18 cellular contexts compared by ENCODE assay signal in genomic region chr12:109697270-109697553, GRCh38. TPM values are rescaled to one million over a fixed set of nuclear protein-coding genes. Genes with fewer than 3 reads are reported as not detected.
A peak's percentile ranks its signal among the peaks of the same experiment; 100 is the strongest.
DNase-seq lines count a peak whose midpoint lies in the region; ATAC-seq and TF ChIP-seq lines count a peak whose summit lies in the region.
"Had no signal": no experiment of that assay in that cellular context is flagged by ENCODE, and none has a peak within 500 bp of the region (broad histone marks: within the 10 kb centered on the region; RNA-seq: fewer than 3 reads in every experiment).

No MANE protein-coding gene starts in this region.

- H3K4me3 ChIP-seq in SK-N-SH (ENCODE audit: low read depth in 2 of 2, low read length in 1 of 2) (no peak overlapping the region), Caco-2 (ENCODE audit: low read depth, low read length) (no peak overlapping the region), HUES48 (ENCODE audit: low read depth, low read length) (no peak overlapping the region), WERI-Rb-1 (ENCODE audit: low read depth, low read length) (no peak overlapping the region)
- H3K4me3 ChIP-seq: BLaER1, GM23248 had no signal

- TF ChIP-seq CTCF in SK-N-SH (IDR thresholded peaks at IDR 0.05) (no peak), Caco-2 (IDR thresholded peaks at IDR 0.05; ENCODE audit: insufficient read depth in 1 of 2, low read depth in 1 of 2, low read length in 1 of 2, severe bottlenecking in 1 of 2, unreplicated experiment in 1 of 2) (no peak), WERI-Rb-1 (IDR thresholded peaks at IDR 0.05; ENCODE audit: low read depth, low read length) (no peak)

- no peaks in the 10 kb centered on the region for H3F3A ChIP-seq in SK-N-SH (replicated peaks; ENCODE audit: insufficient read depth)

- no peak overlapping the region for H3K27ac ChIP-seq in SK-N-SH (ENCODE audit: low read depth in 2 of 2, low read length in 1 of 2)
- H3K27ac ChIP-seq in HUES48 (ENCODE audit: low read depth, low read length), result peak overlapping the region; percentile 5
- H3K27ac ChIP-seq in WERI-Rb-1, result peak overlapping the region; percentile 88
- H3K27ac ChIP-seq: 22Rv1, BLaER1, C4-2B, GM23248 had no signal

- H3K4me2 ChIP-seq in SK-N-SH, result no peak overlapping the region
- H3K4me2 ChIP-seq: BLaER1 had no signal

- no peaks in the 10 kb centered on the region for H3K9me3 Mint-ChIP-seq in Caco-2 (ENCODE audit: unreplicated experiment)
- H3K9me3 Mint-ChIP-seq: CD4-positive, CD25-positive, alpha-beta regulatory T cell; CD8-positive, alpha-beta T cell had no signal

- WGBS in SK-N-SH (ENCODE audit: low lambda C conversion rate), result 81% methylated on average over 2 of the region's 2 CpGs

- H3K9me2 ChIP-seq in SK-N-SH, result no peaks in the 10 kb centered on the region

- H2AFZ ChIP-seq in SK-N-SH (ENCODE audit: low read depth), result no peak overlapping the region
- H2AFZ ChIP-seq: GM23248 had no signal

- TF ChIP-seq EP300 in SK-N-SH (IDR thresholded peaks at IDR 0.05; ENCODE audit: borderline replicate concordance in 1 of 2, low read depth in 1 of 2, low read length in 1 of 2), result no peak

- no peak overlapping the region for H3K9ac ChIP-seq in SK-N-SH
- H3K9ac ChIP-seq in HUES48 (ENCODE audit: low read depth, low read length), result no peak overlapping the region
- H3K9ac ChIP-seq: BLaER1, GM23248 had no signal

- intact Hi-C loops in Caco-2 (cut with micrococcal nuclease; ENCODE audit: unreplicated experiment), result loop anchor here (2.0 to 5.0 kb wide), 2 partner anchors 18 to 100 kb away; no protein-coding TSS in a partner anchor

- no peaks in the 10 kb centered on the region for H3K79me2 ChIP-seq in SK-N-SH (ENCODE audit: insufficient read depth)

- no peak overlapping the region for H3K4me3 Mint-ChIP-seq in Caco-2 (ENCODE audit: unreplicated experiment)
- H3K4me3 Mint-ChIP-seq: B cell; CD4-positive, CD25-positive, alpha-beta regulatory T cell; CD8-positive, alpha-beta T cell had no signal

- H3K27ac Mint-ChIP-seq in Caco-2 (ENCODE audit: unreplicated experiment), result peak overlapping the region; percentile 76
- H3K27ac Mint-ChIP-seq: B cell; CD8-positive, alpha-beta T cell had no signal

- TF ChIP-seq RAD21 in SK-N-SH (IDR thresholded peaks at IDR 0.05; ENCODE audit: low read length), result no peak

- no TSS peak for BruUV-seq in Caco-2 (replicated peaks; lab: Mats Ljungman, UMichigan)

- H3K36me3 ChIP-seq in SK-N-SH (replicated peaks in 1 of 2; ENCODE audit: control insufficient read depth in 1 of 2, insufficient read depth in 2 of 2, low read length in 1 of 2), result no peaks in the 10 kb centered on the region
- no peaks in the 10 kb centered on the region for H3K36me3 ChIP-seq in Caco-2 (ENCODE audit: control insufficient read depth, insufficient read depth, low read length)
- no peaks in the 10 kb centered on the region for H3K36me3 ChIP-seq in HUES48 (ENCODE audit: control insufficient read depth, insufficient read depth, low read length)
- H3K36me3 ChIP-seq in WERI-Rb-1, result no peaks in the 10 kb centered on the region
- H3K36me3 ChIP-seq: BLaER1 had no signal

- CTCF ChIA-PET in SK-N-SH (lab: Yijun Ruan, JAX) (interaction anchor here (1.1 to 2.1 kb wide), 2 partner anchors 17 to 269 kb away, joined by 3 to 7 read pairs; no protein-coding TSS in a partner anchor), Caco-2 (lab: Charles Lee) (no interaction called here)

- H3K4me1 Mint-ChIP-seq in Caco-2 (ENCODE audit: low read depth, unreplicated experiment), result peaks cover 35% of the 10 kb centered on the region
- H3K4me1 Mint-ChIP-seq: B cell; CD4-positive, CD25-positive, alpha-beta regulatory T cell had no signal

- H3K9me3 ChIP-seq in SK-N-SH (no peaks in the 10 kb centered on the region), Caco-2 (no peaks in the 10 kb centered on the region), HUES48 (ENCODE audit: control insufficient read depth, insufficient read depth, low read length) (no peaks in the 10 kb centered on the region), WERI-Rb-1 (ENCODE audit: severe bottlenecking) (no peaks in the 10 kb centered on the region)
- H3K9me3 ChIP-seq: BLaER1 had no signal

- H3K27me3 ChIP-seq in SK-N-SH (ENCODE audit: insufficient read depth) (no peaks in the 10 kb centered on the region), Caco-2 (replicated peaks; ENCODE audit: control insufficient read depth, insufficient read depth, low read length) (no peaks in the 10 kb centered on the region), HUES48 (ENCODE audit: control insufficient read depth, insufficient read depth, low read length) (no peaks in the 10 kb centered on the region; the same call in 1 of the 2 replicates), WERI-Rb-1 (ENCODE audit: insufficient read depth, low read depth, severe bottlenecking) (no peaks in the 10 kb centered on the region)
- H3K27me3 ChIP-seq: BLaER1 had no signal

- peaks cover 15% of the 10 kb centered on the region for H3K36me3 Mint-ChIP-seq in Caco-2 (ENCODE audit: insufficient read depth, unreplicated experiment)
- H3K36me3 Mint-ChIP-seq: CD4-positive, CD25-positive, alpha-beta regulatory T cell; CD8-positive, alpha-beta T cell had no signal

- no peaks in the 10 kb centered on the region for H4K20me1 ChIP-seq in SK-N-SH (ENCODE audit: insufficient read depth)
- H4K20me1 ChIP-seq: BLaER1 had no signal

- POLR2A ChIA-PET in SK-N-SH (lab: Yijun Ruan, JAX), result no interaction called here
- POLR2A ChIA-PET in Caco-2 (lab: Charles Lee), result no interaction called here

- DNase-seq in SK-N-SH, result no peak
- no peak for DNase-seq in Caco-2
- DNase-seq in WERI-Rb-1, result no peak
- DNase-seq in iPS-NIHi11 (ENCODE audit: low spot score), result no peak
- no peak for DNase-seq in NCI-H2029 (lab: John Stamatoyannopoulos, UW)
- DNase-seq: CD4-positive, CD25-positive, alpha-beta regulatory T cell; CD8-positive, alpha-beta T cell; DMS153; DND-41; H7 had no signal

- no peaks in the 10 kb centered on the region for H3K27me3 Mint-ChIP-seq in Caco-2 (ENCODE audit: insufficient read depth, unreplicated experiment)

- peaks cover 0 to 30% of the 10 kb centered on the region in 2 experiments; a peak in 2 of 4 replicates for H3K4me1 ChIP-seq in SK-N-SH (ENCODE audit: control insufficient read depth in 1 of 2, insufficient read depth in 2 of 2, low read depth in 1 of 2, low read length in 1 of 2)
- H3K4me1 ChIP-seq in Caco-2, result peaks cover 42% of the 10 kb centered on the region
- no peaks in the 10 kb centered on the region; the same call in 1 of the 2 replicates for H3K4me1 ChIP-seq in HUES48 (ENCODE audit: control insufficient read depth, insufficient read depth, low read length)

- ATAC-seq in SK-N-SH treated with all-trans-retinoic acid at 6 μM for 48 hours (no peak), GM19035 (IDR thresholded peaks at IDR 0.05; ENCODE audit: unreplicated experiment) (no peak)
- ATAC-seq: CD8-positive, alpha-beta T cell had no signal

TF ChIP-seq in SK-N-SH treated with all-trans-retinoic acid at 6 μM for 48 hours, 23 proteins besides CTCF, POLR2A, EP300 and RAD21 (continues in another document):
- TF ChIP-seq CREB5 (CRISPR knock-in tag; IDR thresholded peaks at IDR 0.05; ENCODE audit: low read depth) (no peak), RARB (CRISPR knock-in tag; IDR thresholded peaks at IDR 0.05) (no peak), ZNF70 (CRISPR knock-in tag; IDR thresholded peaks at IDR 0.05) (peak; percentile 81), GLIS3 (CRISPR knock-in tag; IDR thresholded peaks at IDR 0.05) (no peak)

TF ChIP-seq in SK-N-SH, 30 proteins besides CTCF, POLR2A, EP300 and RAD21 (continues in another document):
- TF ChIP-seq NFIC (IDR thresholded peaks at IDR 0.05; ENCODE audit: borderline replicate concordance) (no peak), EZH2phosphoT487 (IDR thresholded peaks at IDR 0.05; ENCODE audit: borderline replicate concordance, low read depth) (no peak), ELF1 (IDR thresholded peaks at IDR 0.05) (no peak), JUND (IDR thresholded peaks at IDR 0.05) (no peak), USF1 (IDR thresholded peaks at IDR 0.05; ENCODE audit: borderline replicate concordance, low read depth) (no peak), REST (IDR thresholded peaks at IDR 0.05; ENCODE audit: low read depth, low read length) (no peak), TEAD4 (IDR thresholded peaks at IDR 0.05; ENCODE audit: borderline replicate concordance, insufficient read depth) (no peak), FOXJ3 (CRISPR knock-in tag; IDR thresholded peaks at IDR 0.05) (no peak), RXRA (IDR thresholded peaks at IDR 0.05; ENCODE audit: borderline replicate concordance, low read depth) (no peak), SMC3 (IDR thresholded peaks at IDR 0.05; ENCODE audit: low read depth, low read length) (no peak)

RNA-seq across cellular contexts. Expression of gene FAM222A, which starts 16.4 kb away (rescaled TPM):
- polyA plus RNA-seq in SK-N-SH (2012; rRNA removed), result 1.6 and 4.2 TPM in 2 replicates
- polyA plus RNA-seq in SK-N-SH (2012; cell fraction: cytosol; rRNA removed), result 1.7 and 4.1 TPM in 2 replicates
- polyA plus RNA-seq in SK-N-SH (2012; cell fraction: nucleus; rRNA removed), result 1.6 and 3.1 TPM in 2 replicates
- 17.4 and 18.0 TPM in 2 replicates for total RNA-seq in Caco-2 (2022)
- polyA plus RNA-seq: GM23248 had no signal

Comparison
In these comparisons a context has a peak if more than half of its experiments do, and no peak if none do; other contexts are left out.
1. H3K27ac ChIP-seq: peak in HUES48 (single experiment) and WERI-Rb-1 (single experiment); none in SK-N-SH (0 of 2).